34 cellular contexts compared by ENCODE assay signal in genomic region chr13:74409551-74409950, GRCh38.
"Had no signal": no experiment of that assay in that cellular context is flagged by ENCODE, and none has a peak within 500 bp of the region (broad histone marks: within the 10 kb centered on the region; RNA-seq: fewer than 3 reads in every experiment).

No MANE protein-coding gene starts in this region.

- DNase-seq: activated CD4-positive, alpha-beta memory T cell treated with anti-CD3 and anti-CD28 coated beads for 36 hours; activated CD4-positive, alpha-beta T cell treated with anti-CD3 and anti-CD28 coated beads for 36 hours; activated CD4-positive, alpha-beta T cell treated with anti-CD3 and anti-CD28 coated beads, Interleukin-2, amount 10 ng/mL, durations not matched to agents 24 days and 14 days; activated CD4-positive, CD25-positive, alpha-beta regulatory T cell; activated CD4-positive, CD25-positive, alpha-beta regulatory T cell treated with anti-CD3 and anti-CD28 coated beads, Interleukin-2, amount 50 U/mL, for 72 hours; activated CD8-positive, alpha-beta memory T cell treated with anti-CD3 and anti-CD28 coated beads, Interleukin-2, amount 10 ng/mL, durations not matched to agents 7 days and 5 days; activated CD8-positive, alpha-beta memory T cell treated with anti-CD3 and anti-CD28 coated beads, Interleukin-2, amount 50 U/mL, for 4 hours; activated CD8-positive, alpha-beta T cell treated with anti-CD3 and anti-CD28 coated beads, Interleukin-2, amount 10 ng/mL, durations not matched to agents 7 days and 5 days; activated effector memory CD4-positive, alpha-beta T cell treated with anti-CD3 and anti-CD28 coated beads, Interleukin-2, amount 50 U/mL, for 16 hours; activated naive CD4-positive, alpha-beta T cell treated with anti-CD3 and anti-CD28 coated beads for 36 hours; activated naive CD8-positive, alpha-beta T cell treated with anti-CD3 and anti-CD28 coated beads for 36 hours; activated naive CD8-positive, alpha-beta T cell treated with anti-CD3 and anti-CD28 coated beads, Interleukin-2, amount 50 U/mL, for 24 hours; activated T-cell treated with anti-CD3 and anti-CD28 coated beads, Interleukin-2, amount 50 U/mL, for 1 hour; activated T-cell treated with anti-CD3 and anti-CD28 coated beads, Interleukin-2, amount 50 U/mL, for 48 hours; adrenal gland; amygdala; aorta; body of pancreas; caudate nucleus; cerebellar nuclear complex; colonic mucosa; effector CD8-positive, alpha-beta T cell; foreskin keratinocyte; gastrocnemius medialis; glutamatergic neuron; heart left ventricle; T-helper 1 cell; T-helper 17 cell; T1000 had no signal

- H3K4me3 Mint-ChIP-seq: activated CD4-positive, alpha-beta memory T cell treated with anti-CD3 and anti-CD28 coated beads for 36 hours; activated CD4-positive, alpha-beta T cell treated with anti-CD3 and anti-CD28 coated beads for 36 hours; activated CD4-positive, alpha-beta T cell treated with anti-CD3 and anti-CD28 coated beads, Interleukin-2, amount 10 ng/mL, durations not matched to agents 24 days and 14 days; activated CD8-positive, alpha-beta memory T cell treated with anti-CD3 and anti-CD28 coated beads, Interleukin-2, amount 10 ng/mL, durations not matched to agents 7 days and 5 days; activated CD8-positive, alpha-beta T cell treated with anti-CD3 and anti-CD28 coated beads, Interleukin-2, amount 10 ng/mL, durations not matched to agents 7 days and 5 days; activated naive CD4-positive, alpha-beta T cell treated with anti-CD3 and anti-CD28 coated beads for 36 hours; activated naive CD4-positive, alpha-beta T cell treated with anti-CD3 and anti-CD28 coated beads, Interleukin-2, amount 50 U/mL, for 24 hours; activated naive CD8-positive, alpha-beta T cell treated with anti-CD3 and anti-CD28 coated beads for 36 hours; activated naive CD8-positive, alpha-beta T cell treated with anti-CD3 and anti-CD28 coated beads, Interleukin-2, amount 50 U/mL, for 24 hours; activated T-helper 1 cell treated with anti-CD3 and anti-CD28 coated beads, Interleukin-12 subunit alpha, Interleukin-12 subunit beta, Interleukin-2, Interleukin-4 antibody, amounts not matched to agents 30 ng/mL and 10 ng/mL and 1 ng/mL, durations not matched to agents 14 hours and 24 hours and 36 hours; T-helper 17 cell; T-helper 2 cell treated with Interferon-gamma antibody and Interleukin-4, amounts not matched to agents 5 μg/mL and 100 μg/mL, for 36 hours had no signal

- H3K9me3 Mint-ChIP-seq: activated naive CD8-positive, alpha-beta T cell treated with anti-CD3 and anti-CD28 coated beads, Interleukin-2, amount 50 U/mL, for 24 hours; activated T-helper 1 cell treated with anti-CD3 and anti-CD28 coated beads, Interleukin-12 subunit alpha, Interleukin-12 subunit beta, Interleukin-2, Interleukin-4 antibody, amounts not matched to agents 30 ng/mL and 10 ng/mL and 1 ng/mL, durations not matched to agents 14 hours and 24 hours and 36 hours; activated T-helper 2 cell treated with anti-CD3 and anti-CD28 coated beads, Interferon-gamma antibody, Interleukin-2, Interleukin-4, amounts not matched to agents 10 μg/mL and 5 μg/mL and 100 μg/mL, durations not matched to agents 14 hours and 24 hours and 36 hours; T-helper 2 cell treated with Interferon-gamma antibody and Interleukin-4, amounts not matched to agents 5 μg/mL and 100 μg/mL, for 36 hours had no signal

- H3K27me3 Mint-ChIP-seq: activated CD4-positive, alpha-beta memory T cell treated with anti-CD3 and anti-CD28 coated beads for 36 hours; activated CD4-positive, alpha-beta T cell treated with anti-CD3 and anti-CD28 coated beads for 36 hours; activated CD4-positive, alpha-beta T cell treated with anti-CD3 and anti-CD28 coated beads, Interleukin-2, amount 10 ng/mL, durations not matched to agents 24 days and 14 days; activated CD8-positive, alpha-beta memory T cell treated with anti-CD3 and anti-CD28 coated beads, Interleukin-2, amount 10 ng/mL, durations not matched to agents 7 days and 5 days; activated naive CD4-positive, alpha-beta T cell treated with anti-CD3 and anti-CD28 coated beads, Interleukin-2, amount 50 U/mL, for 24 hours; activated naive CD8-positive, alpha-beta T cell treated with anti-CD3 and anti-CD28 coated beads for 36 hours; activated naive CD8-positive, alpha-beta T cell treated with anti-CD3 and anti-CD28 coated beads, Interleukin-2, amount 50 U/mL, for 24 hours; T-helper 17 cell had no signal

- ATAC-seq: activated CD4-positive, alpha-beta T cell treated with anti-CD3 and anti-CD28 coated beads for 36 hours; activated CD8-positive, alpha-beta memory T cell treated with anti-CD3 and anti-CD28 coated beads, Interleukin-2, amount 10 ng/mL, durations not matched to agents 7 days and 5 days; activated CD8-positive, alpha-beta T cell treated with anti-CD3 and anti-CD28 coated beads, Interleukin-2, amount 10 ng/mL, durations not matched to agents 7 days and 5 days; activated naive CD8-positive, alpha-beta T cell treated with anti-CD3 and anti-CD28 coated beads, Interleukin-2, amount 50 U/mL, for 24 hours; body of pancreas; esophagus mucosa; foreskin keratinocyte; gastrocnemius medialis; heart left ventricle; T-helper 17 cell had no signal

- H3K27ac Mint-ChIP-seq: activated CD4-positive, alpha-beta memory T cell treated with anti-CD3 and anti-CD28 coated beads for 36 hours; activated CD4-positive, alpha-beta T cell treated with anti-CD3 and anti-CD28 coated beads for 36 hours; activated CD4-positive, alpha-beta T cell treated with anti-CD3 and anti-CD28 coated beads, Interleukin-2, amount 10 ng/mL, durations not matched to agents 24 days and 14 days; activated CD8-positive, alpha-beta memory T cell treated with anti-CD3 and anti-CD28 coated beads, Interleukin-2, amount 10 ng/mL, durations not matched to agents 7 days and 5 days; activated CD8-positive, alpha-beta T cell treated with anti-CD3 and anti-CD28 coated beads, Interleukin-2, amount 10 ng/mL, durations not matched to agents 7 days and 5 days; activated naive CD4-positive, alpha-beta T cell treated with anti-CD3 and anti-CD28 coated beads for 36 hours; activated naive CD4-positive, alpha-beta T cell treated with anti-CD3 and anti-CD28 coated beads, Interleukin-2, amount 50 U/mL, for 24 hours; activated naive CD8-positive, alpha-beta T cell treated with anti-CD3 and anti-CD28 coated beads for 36 hours; activated naive CD8-positive, alpha-beta T cell treated with anti-CD3 and anti-CD28 coated beads, Interleukin-2, amount 50 U/mL, for 24 hours; activated T-helper 1 cell treated with anti-CD3 and anti-CD28 coated beads, Interleukin-12 subunit alpha, Interleukin-12 subunit beta, Interleukin-2, Interleukin-4 antibody, amounts not matched to agents 30 ng/mL and 10 ng/mL and 1 ng/mL, durations not matched to agents 14 hours and 24 hours and 36 hours; activated T-helper 2 cell treated with anti-CD3 and anti-CD28 coated beads, Interferon-gamma antibody, Interleukin-2, Interleukin-4, amounts not matched to agents 10 μg/mL and 5 μg/mL and 100 μg/mL, durations not matched to agents 14 hours and 24 hours and 36 hours; T-helper 17 cell; T-helper 2 cell treated with Interferon-gamma antibody and Interleukin-4, amounts not matched to agents 5 μg/mL and 100 μg/mL, for 36 hours had no signal

- H3K4me1 Mint-ChIP-seq: activated CD4-positive, alpha-beta T cell treated with anti-CD3 and anti-CD28 coated beads for 36 hours; activated CD4-positive, alpha-beta T cell treated with anti-CD3 and anti-CD28 coated beads, Interleukin-2, amount 10 ng/mL, durations not matched to agents 24 days and 14 days; activated CD8-positive, alpha-beta memory T cell treated with anti-CD3 and anti-CD28 coated beads, Interleukin-2, amount 10 ng/mL, durations not matched to agents 7 days and 5 days; activated naive CD4-positive, alpha-beta T cell treated with anti-CD3 and anti-CD28 coated beads, Interleukin-2, amount 50 U/mL, for 24 hours; activated naive CD8-positive, alpha-beta T cell treated with anti-CD3 and anti-CD28 coated beads for 36 hours; activated naive CD8-positive, alpha-beta T cell treated with anti-CD3 and anti-CD28 coated beads, Interleukin-2, amount 50 U/mL, for 24 hours had no signal
